In the genomic region with DNA sequence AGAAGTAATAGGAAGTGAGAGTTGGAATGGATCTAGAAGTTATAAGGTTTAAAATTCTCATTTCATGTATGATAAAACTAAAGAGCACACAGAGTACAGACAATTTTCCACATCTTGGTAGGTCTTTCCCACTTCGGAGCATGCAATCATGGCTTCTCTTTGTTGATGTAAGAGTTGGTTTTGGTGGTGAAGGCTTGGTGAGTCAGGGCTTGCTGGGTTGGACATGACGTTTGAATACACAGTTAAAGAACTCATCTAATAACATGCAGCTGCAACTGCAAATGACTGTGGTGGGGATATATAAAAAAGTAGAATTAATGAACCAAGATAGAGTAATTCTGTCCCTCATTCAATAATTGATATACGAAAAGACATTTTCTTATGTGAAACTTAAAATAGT, we compare ENCODE assay signal across 20 cellular contexts. TPM values are rescaled to one million over a fixed set of nuclear protein-coding genes. Genes with fewer than 3 reads are reported as not detected.
DNase-seq lines count a peak whose midpoint lies in the region.
"Had no signal": no experiment of that assay in that cellular context is flagged by ENCODE, and none has a peak within 500 bp of the region (broad histone marks: within the 10 kb centered on the region; RNA-seq: fewer than 3 reads in every experiment).

No MANE protein-coding gene starts in this region.

- peak; percentile 26 for DNase-seq in H4 (ENCODE audit: low spot score)
- peak; percentile 59 for DNase-seq in HT1080 (ENCODE audit: low read depth)
- peak; percentile 22 for DNase-seq in astrocyte of the hippocampus (ENCODE audit: low read depth, low spot score)
- DNase-seq in fibroblast of peridontal ligament (ENCODE audit: extremely low read depth), result peak; percentile 42
- no peak for DNase-seq in NCI-H1092 (lab: John Stamatoyannopoulos, UW)
- DNase-seq in NCI-H226, result no peak
- DNase-seq in DMS 273 treated with DMSO at 0.1 percent for 48 hours (lab: John Stamatoyannopoulos, UW), result no peak
- DNase-seq: 8988T; ACHN; BE2C; C1 segment of cervical spinal cord; CD4-positive, alpha-beta memory T cell; CD4-positive, CD25-positive, alpha-beta regulatory T cell; CD8-positive, alpha-beta memory T cell; COR-L47; DMS79 treated with DMSO at 0.1 percent for 48 hours; GF-D8 had no signal

RNA-seq across cellular contexts. Expression of gene GRM7, which starts 39.5 kb away (rescaled TPM):
- not detected in 2 replicates for total RNA-seq in H4 (2014; rRNA removed; shearing (Covaris generic))
- 0.13 and 0.27 TPM in 2 replicates for total RNA-seq in HT1080 (2014; rRNA removed; shearing (Covaris generic))
- polyA plus RNA-seq in HT1080 (2015; cell fraction: cytosol; rRNA removed), result 0.02 and 0.09 TPM in 2 replicates
- polyA plus RNA-seq in HT1080 (2015; cell fraction: nucleus; rRNA removed), result 0.06 and 0.23 TPM in 2 replicates
- total RNA-seq: A673; CD4-positive, alpha-beta memory T cell; CD4-positive, CD25-positive, alpha-beta regulatory T cell; CD8-positive, alpha-beta memory T cell had no signal
- polyA plus RNA-seq: AG04450; CD14-positive monocyte; CD4-positive, alpha-beta memory T cell; CD4-positive, CD25-positive, alpha-beta regulatory T cell; CD8-positive, alpha-beta memory T cell had no signal

Comparison
In these comparisons a context has a peak if more than half of its experiments do, and no peak if none do; other contexts are left out.
1. DNase-seq: peak in H4 (single experiment), HT1080 (single experiment), astrocyte of the hippocampus (single experiment) and fibroblast of peridontal ligament (single experiment); none in NCI-H1092 (single experiment), NCI-H226 (single experiment) and DMS 273 treated with DMSO at 0.1 percent for 48 hours (single experiment).